In genomic region chr11:63916837-63917684, GRCh38 we compare ENCODE assay signal across 8 cellular contexts. TPM values are rescaled to one million over a fixed set of nuclear protein-coding genes. Genes with fewer than 3 reads are reported as not detected.
DNase-seq lines count a peak whose midpoint lies in the region; ATAC-seq and TF ChIP-seq lines count a peak whose summit lies in the region.

RCOR2 (minus strand) TSS chr11:63917164; CDS start chr11:63916456, 708 bp downstream.

- CTCF ChIA-PET in HCT116 (lab: Charles Lee) = interaction anchor here (1.0 to 2.7 kb wide), 2 partner anchors 11 to 28 kb away, joined by 3 to 24 read pairs; no protein-coding TSS in a partner anchor

- peak within 1 kb of the TSS; percentile 94 for H3K4me2 ChIP-seq in HCT116 (ENCODE audit: low read length)

- H3K9me3 ChIP-seq in BE2C (no peaks in the 10 kb centered on the region), HCT116 (ENCODE audit: control insufficient read depth in 1 of 2, insufficient read depth in 1 of 2, low read depth in 1 of 2, low read length in 2 of 2) (no peaks in the 10 kb centered on the region)

- RAD21 ChIA-PET in HCT116 (lab: Charles Lee; ENCODE audit: low non-redundant PET in 1 of 2, low total read pairs in 2 of 2, uncharacterized antibody in 2 of 2, unreplicated experiment in 2 of 2) = interaction anchor here (0.6 to 1.3 kb wide), 7 partner anchors 17 to 227 kb away, joined by 3 to 6 read pairs (median 4); partner anchors contain the start of genes MARK2 (in 1 of the 2) and NAA40 (in 1 of the 2)

- ATAC-seq in HCT116 (peak; percentile 38), GM21526 (IDR thresholded peaks at IDR 0.05; ENCODE audit: low FRiP score, unreplicated experiment) (no peak)

- no peaks in the 10 kb centered on the region for H3K79me2 ChIP-seq in HCT116 (ENCODE audit: insufficient read depth, low read length)

- H3K27ac ChIP-seq in HCT116 (ENCODE audit: low read depth, low read length) = peak within 1 kb of the TSS; percentile 98

- TF ChIP-seq CTCF in BE2C (IDR thresholded peaks at IDR 0.05; ENCODE audit: low read depth, low read length) (no peak), HCT116 (IDR thresholded peaks at IDR 0.05 in 2 of 3, conservative IDR thresholded peaks at IDR 0.05 in 1 of 3; ENCODE audit: borderline replicate concordance in 1 of 3, insufficient read depth in 1 of 3, low read depth in 2 of 3, low read length in 2 of 3) (no peak)

- H3K36me3 ChIP-seq in BE2C = peaks cover 9% of the 10 kb centered on the region
- H3K36me3 ChIP-seq in HCT116 (ENCODE audit: control insufficient read depth in 1 of 2, insufficient read depth in 2 of 2, low read length in 2 of 2) = no peaks in the 10 kb centered on the region

- H2AFZ ChIP-seq in HCT116 (ENCODE audit: low read depth, low read length, poor library complexity, severe bottlenecking) = no peak within 1 kb of the TSS

- no peaks in the 10 kb centered on the region for H3K27me3 ChIP-seq in BE2C
- H3K27me3 ChIP-seq in HCT116 (ENCODE audit: insufficient read depth, low read length) = no peaks in the 10 kb centered on the region

- peaks cover 22% of the 10 kb centered on the region for H3K4me1 ChIP-seq in BE2C
- H3K4me1 ChIP-seq in HCT116 (ENCODE audit: control insufficient read depth in 1 of 2, insufficient read depth in 2 of 2, low read length in 2 of 2) = peaks cover 30 to 55% of the 10 kb centered on the region in 2 experiments

- BruUV-seq in HCT116 (replicated peaks; lab: Mats Ljungman, UMichigan) = no TSS peak

- peak within 1 kb of the TSS; percentile 83 for H3K9ac ChIP-seq in HCT116 (ENCODE audit: low read length)

- TF ChIP-seq POLR2A in HCT116 (IDR thresholded peaks at IDR 0.05; ENCODE audit: borderline replicate concordance, extremely low read depth, insufficient read depth, insufficient read length) = no peak

- DNase-seq in BE2C = peak; percentile 87
- DNase-seq in HCT116 (ENCODE audit: low read depth, low spot score) = no peak
- peak; percentile 57 for DNase-seq in NCI-H226
- peak; percentile 43 to 53 for DNase-seq in activated CD4-positive, alpha-beta T cell treated with anti-CD3 and anti-CD28 coated beads for 24 hours (ENCODE audit: low read depth in 2 of 2)
- peak; percentile 45 for DNase-seq in dedifferentiated amniotic fluid mesenchymal stem cell (ENCODE audit: extremely low spot score)
- DNase-seq in left kidney (ENCODE audit: low read depth, low spot score) = peak; percentile 95
- DNase-seq in stimulated activated CD4-positive, alpha-beta T cell treated with anti-CD3 and anti-CD28 coated beads, Interleukin-1b, Interleukin-23, amount 100 ng/mL, for 4 hours (ENCODE audit: low read depth in 2 of 2) = peak; percentile 51 to 60

- POLR2A ChIA-PET in HCT116 (lab: Charles Lee) = interaction anchor here (0.7 to 1.4 kb wide), 6 partner anchors 17 to 364 kb away, joined by 3 to 5 read pairs (median 4); no protein-coding TSS in a partner anchor

- H3K4me3 ChIP-seq in BE2C (ENCODE audit: low read depth, low read length) (peak within 1 kb of the TSS; percentile 80), HCT116 (replicated peaks in 1 of 2; ENCODE audit: low read depth in 1 of 2, low read length in 2 of 2) (peak within 1 kb of the TSS; percentile 55 to 64)

- intact Hi-C loops in HCT116 (cut with micrococcal nuclease) = loop anchor here (2.0 kb wide), 1 partner anchor 58 kb away; the partner anchor contains the start of gene COX8A

- H3K9me2 ChIP-seq in HCT116 (ENCODE audit: insufficient read depth) = no peaks in the 10 kb centered on the region

- no peak for TF ChIP-seq RAD21 in HCT116 (IDR thresholded peaks at IDR 0.05; ENCODE audit: low read depth)

- H4K20me1 ChIP-seq in HCT116 (ENCODE audit: insufficient read depth) = no peaks in the 10 kb centered on the region

TF ChIP-seq in HCT116, 20 proteins besides CTCF, POLR2A, EP300 and RAD21:
- TF ChIP-seq SP1 (IDR thresholded peaks at IDR 0.05; ENCODE audit: low read depth) = no peak
- TF ChIP-seq SRF (IDR thresholded peaks at IDR 0.05; ENCODE audit: low read depth) = no peak
- peak; percentile 88 for TF ChIP-seq POLR2AphosphoS5 (IDR thresholded peaks at IDR 0.05; ENCODE audit: low read depth, low read length)
- TF ChIP-seq YY1 (IDR thresholded peaks at IDR 0.05; ENCODE audit: extremely low read depth, insufficient replicate concordance, low read depth, low read length) = peak; percentile 17

RNA-seq across cellular contexts. Expression of gene RCOR2, which starts in this region (rescaled TPM):
- 50.2 TPM for polyA plus RNA-seq in BE2C (2012; ENCODE audit: insufficient read depth, insufficient read length, low read depth)
- 10.8 TPM for total RNA-seq in HCT116 (2021; ENCODE audit: unreplicated experiment)
- 13.7 and 14.7 TPM in 2 replicates for polyA plus RNA-seq in HCT116 (2012)
